In genomic region chr5:257148-257547, GRCh38 we compare ENCODE assay signal across 18 cellular contexts. TPM values are rescaled to one million over a fixed set of nuclear protein-coding genes. Genes with fewer than 3 reads are reported as not detected.
DNase-seq lines count a peak whose midpoint lies in the region; ATAC-seq, FAIRE-seq and TF ChIP-seq lines count a peak whose summit lies in the region.
"Had no signal": no experiment of that assay in that cellular context is flagged by ENCODE, and none has a peak within 500 bp of the region (broad histone marks: within the 10 kb centered on the region; RNA-seq: fewer than 3 reads in every experiment).

No MANE protein-coding gene starts in this region.

- CTCF ChIA-PET in activated CD4-positive, alpha-beta memory T cell treated with anti-CD3 and anti-CD28 coated beads for 36 hours (lab: Charles Lee): no interaction called here

- H3K9ac ChIP-seq in BLaER1: no peak overlapping the region

- peak overlapping the region; percentile 67 for H3K4me3 Mint-ChIP-seq in endothelial cell (ENCODE audit: unreplicated experiment)
- H3K4me3 Mint-ChIP-seq in activated CD4-positive, alpha-beta memory T cell treated with anti-CD3 and anti-CD28 coated beads for 36 hours: no peak overlapping the region
- H3K4me3 Mint-ChIP-seq: CD4-positive, alpha-beta T cell; HFFc6 had no signal

- H3K4me3 ChIP-seq in BLaER1 (peak overlapping the region; percentile 28; the same call in 1 of the 2 replicates), small intestine (ENCODE audit: low read depth in 1 of 2, low read length in 2 of 2) (no peak overlapping the region), gastrocnemius medialis (no peak overlapping the region)
- H3K4me3 ChIP-seq: GM12878 had no signal

- peaks cover 70% of the 10 kb centered on the region for H3K36me3 ChIP-seq in BLaER1
- peaks cover 0 to 6% of the 10 kb centered on the region in 2 donors for H3K36me3 ChIP-seq in small intestine (ENCODE audit: control insufficient read depth in 2 of 2, insufficient read depth in 2 of 2, low read length in 2 of 2)
- H3K36me3 ChIP-seq in gastrocnemius medialis: peaks cover 0 to 55% of the 10 kb centered on the region in 2 donors

- ATAC-seq in gastrocnemius medialis: no peak
- ATAC-seq: GM12878 had no signal

- H3K27ac Mint-ChIP-seq in endothelial cell (ENCODE audit: unreplicated experiment): no peak overlapping the region
- H3K27ac Mint-ChIP-seq in activated CD4-positive, alpha-beta memory T cell treated with anti-CD3 and anti-CD28 coated beads for 36 hours: no peak overlapping the region
- H3K27ac Mint-ChIP-seq: CD4-positive, alpha-beta T cell; HFFc6 had no signal

- no peaks in the 10 kb centered on the region for H4K20me1 ChIP-seq in BLaER1

- H3K27me3 Mint-ChIP-seq in endothelial cell (ENCODE audit: unreplicated experiment): peaks cover 2% of the 10 kb centered on the region
- no peaks in the 10 kb centered on the region for H3K27me3 Mint-ChIP-seq in activated CD4-positive, alpha-beta memory T cell treated with anti-CD3 and anti-CD28 coated beads for 36 hours
- H3K27me3 Mint-ChIP-seq: CD4-positive, alpha-beta T cell had no signal

- no peaks in the 10 kb centered on the region for H3K27me3 ChIP-seq in BLaER1
- H3K27me3 ChIP-seq in small intestine (ENCODE audit: control insufficient read depth in 2 of 2, insufficient read depth in 2 of 2, low read length in 2 of 2): no peaks in the 10 kb centered on the region
- no peaks in the 10 kb centered on the region for H3K27me3 ChIP-seq in gastrocnemius medialis

- WGBS in small intestine, 3 donors: 82 to 89% (median 85%) methylated on average over 11 to 13 of the region's 13 CpGs

- no peak overlapping the region for H3K4me2 ChIP-seq in BLaER1

- peaks cover 48% of the 10 kb centered on the region for H3K36me3 Mint-ChIP-seq in endothelial cell (ENCODE audit: low read depth, unreplicated experiment)
- H3K36me3 Mint-ChIP-seq in activated CD4-positive, alpha-beta memory T cell treated with anti-CD3 and anti-CD28 coated beads for 36 hours: peaks cover 40% of the 10 kb centered on the region

- TF ChIP-seq CTCF in endothelial cell (IDR thresholded peaks at IDR 0.05; ENCODE audit: unreplicated experiment) (no peak), gastrocnemius medialis (IDR thresholded peaks at IDR 0.05 in 4 of 5, conservative IDR thresholded peaks at IDR 0.05 in 1 of 5) (no peak)

- no peak for TF ChIP-seq POLR2A in gastrocnemius medialis (IDR thresholded peaks at IDR 0.05)

- H3K27ac ChIP-seq in BLaER1: no peak overlapping the region
- H3K27ac ChIP-seq in small intestine (ENCODE audit: low read depth in 1 of 2, low read length in 1 of 2): peak overlapping the region; percentile 58 to 64
- no peak overlapping the region for H3K27ac ChIP-seq in gastrocnemius medialis
- H3K27ac ChIP-seq: HL-60 had no signal

- POLR2A ChIA-PET in activated CD4-positive, alpha-beta memory T cell treated with anti-CD3 and anti-CD28 coated beads for 36 hours (lab: Charles Lee): no interaction called here

- no peaks in the 10 kb centered on the region for H3K4me1 Mint-ChIP-seq in endothelial cell (ENCODE audit: unreplicated experiment)
- peaks cover 9% of the 10 kb centered on the region for H3K4me1 Mint-ChIP-seq in activated CD4-positive, alpha-beta memory T cell treated with anti-CD3 and anti-CD28 coated beads for 36 hours (ENCODE audit: low read depth)

- H3K9me3 ChIP-seq in BLaER1 (peaks cover 56% of the 10 kb centered on the region), small intestine (ENCODE audit: control insufficient read depth, low read depth) (no peaks in the 10 kb centered on the region), gastrocnemius medialis (no peaks in the 10 kb centered on the region)

- peak; percentile 17 for DNase-seq in activated CD8-positive, alpha-beta memory T cell treated with anti-CD3 and anti-CD28 coated beads for 24 hours
- DNase-seq in activated CD8-positive, alpha-beta memory T cell treated with anti-CD3 and anti-CD28 coated beads, Interleukin-2, amount 50 U/mL, for 4 hours: no peak
- DNase-seq in endothelial cell (ENCODE audit: low spot score) (no peak), small intestine (no peak), gastrocnemius medialis (no peak)
- DNase-seq in activated CD4-positive, alpha-beta memory T cell treated with anti-CD3 and anti-CD28 coated beads for 36 hours: no peak
- DNase-seq: 8988T; AML-193; C1 segment of cervical spinal cord; Calu3; CD4-positive, alpha-beta T cell; DMS 273 treated with DMSO at 0.1 percent for 48 hours; HCEC 1CT; HFFc6 had no signal

- intact Hi-C loops in activated CD4-positive, alpha-beta memory T cell treated with anti-CD3 and anti-CD28 coated beads for 36 hours (cut with micrococcal nuclease): no loop called here
- intact Hi-C loops in gastrocnemius medialis (cut with DNase I; ENCODE audit: low total_unique reads): no loop called here

- in situ Hi-C loops in gastrocnemius medialis (cut with MboI; ENCODE audit: low sequenced_read_pairs in 4 of 4): no loop called here

- peaks cover 10% of the 10 kb centered on the region for H3K4me1 ChIP-seq in BLaER1
- no peaks in the 10 kb centered on the region for H3K4me1 ChIP-seq in small intestine (ENCODE audit: control insufficient read depth in 2 of 2, insufficient read depth in 1 of 2, low read depth in 1 of 2, low read length in 1 of 2)
- H3K4me1 ChIP-seq in gastrocnemius medialis: no peaks in the 10 kb centered on the region

- FAIRE-seq in small intestine (lab: Jason Lieb, UNC): no peak
- FAIRE-seq: GM12878, GM18507 had no signal

- H3K9me3 Mint-ChIP-seq in endothelial cell (ENCODE audit: unreplicated experiment): peaks cover 6% of the 10 kb centered on the region
- peaks cover 10% of the 10 kb centered on the region for H3K9me3 Mint-ChIP-seq in activated CD4-positive, alpha-beta memory T cell treated with anti-CD3 and anti-CD28 coated beads for 36 hours
- H3K9me3 Mint-ChIP-seq: CD4-positive, alpha-beta T cell had no signal

RNA-seq across cellular contexts. Expression of gene PDCD6, which starts 14.3 kb away (rescaled TPM):
- total RNA-seq in endothelial cell (ENCODE audit: unreplicated experiment): 101 TPM
- 100 to 1,000 TPM; 147 to 204 (median 202) TPM for polyA plus RNA-seq in small intestine
- total RNA-seq in activated CD4-positive, alpha-beta memory T cell treated with anti-CD3 and anti-CD28 coated beads for 36 hours: 10 to 100 TPM; 81.6 to 83.8 TPM
- total RNA-seq in gastrocnemius medialis: 10 to 100 TPM; 34.1 to 53.3 (median 43.0) TPM

RNA-seq across cellular contexts. Expression of gene SDHA, which starts 39.0 kb away (rescaled TPM):
- total RNA-seq in endothelial cell (ENCODE audit: unreplicated experiment) (73.5 TPM), gastrocnemius medialis (100 to 1,000 TPM; 146 to 277 (median 207) TPM)
- 100 to 1,000 TPM; 208 to 377 (median 327) TPM for polyA plus RNA-seq in small intestine
- 100 to 1,000 TPM; 142 to 143 TPM for total RNA-seq in activated CD4-positive, alpha-beta memory T cell treated with anti-CD3 and anti-CD28 coated beads for 36 hours

RNA-seq across cellular contexts. Expression of gene CCDC127, which starts 39.2 kb away (rescaled TPM):
- total RNA-seq in endothelial cell (ENCODE audit: unreplicated experiment) (8.1 TPM), gastrocnemius medialis (10 to 100 TPM in 1 of 4 donors, 1 to 10 TPM in 3; 5.7 to 11.1 (median 7.8) TPM)
- polyA plus RNA-seq in small intestine: 1 to 10 TPM; 1.3 to 3.1 (median 1.4) TPM
- 1 to 10 TPM; 4.3 to 5.0 TPM for total RNA-seq in activated CD4-positive, alpha-beta memory T cell treated with anti-CD3 and anti-CD28 coated beads for 36 hours

Comparison
In these comparisons a context has a peak if more than half of its experiments do, and no peak if none do; other contexts are left out.
1. H3K27ac ChIP-seq: peak in small intestine (2 of 2); none in BLaER1 (single experiment) and gastrocnemius medialis (0 of 4).